Comparison of ENCODE assay signal across 1 cellular context in genomic region chr9:91836515-91836914, GRCh38.
TF ChIP-seq lines count a peak whose summit lies in the region.

No MANE protein-coding gene starts in this region.

TF ChIP-seq in GM23338, 12 proteins besides CTCF, POLR2A, EP300 and RAD21 (continued from another document):
- TF ChIP-seq, protein P1, sequence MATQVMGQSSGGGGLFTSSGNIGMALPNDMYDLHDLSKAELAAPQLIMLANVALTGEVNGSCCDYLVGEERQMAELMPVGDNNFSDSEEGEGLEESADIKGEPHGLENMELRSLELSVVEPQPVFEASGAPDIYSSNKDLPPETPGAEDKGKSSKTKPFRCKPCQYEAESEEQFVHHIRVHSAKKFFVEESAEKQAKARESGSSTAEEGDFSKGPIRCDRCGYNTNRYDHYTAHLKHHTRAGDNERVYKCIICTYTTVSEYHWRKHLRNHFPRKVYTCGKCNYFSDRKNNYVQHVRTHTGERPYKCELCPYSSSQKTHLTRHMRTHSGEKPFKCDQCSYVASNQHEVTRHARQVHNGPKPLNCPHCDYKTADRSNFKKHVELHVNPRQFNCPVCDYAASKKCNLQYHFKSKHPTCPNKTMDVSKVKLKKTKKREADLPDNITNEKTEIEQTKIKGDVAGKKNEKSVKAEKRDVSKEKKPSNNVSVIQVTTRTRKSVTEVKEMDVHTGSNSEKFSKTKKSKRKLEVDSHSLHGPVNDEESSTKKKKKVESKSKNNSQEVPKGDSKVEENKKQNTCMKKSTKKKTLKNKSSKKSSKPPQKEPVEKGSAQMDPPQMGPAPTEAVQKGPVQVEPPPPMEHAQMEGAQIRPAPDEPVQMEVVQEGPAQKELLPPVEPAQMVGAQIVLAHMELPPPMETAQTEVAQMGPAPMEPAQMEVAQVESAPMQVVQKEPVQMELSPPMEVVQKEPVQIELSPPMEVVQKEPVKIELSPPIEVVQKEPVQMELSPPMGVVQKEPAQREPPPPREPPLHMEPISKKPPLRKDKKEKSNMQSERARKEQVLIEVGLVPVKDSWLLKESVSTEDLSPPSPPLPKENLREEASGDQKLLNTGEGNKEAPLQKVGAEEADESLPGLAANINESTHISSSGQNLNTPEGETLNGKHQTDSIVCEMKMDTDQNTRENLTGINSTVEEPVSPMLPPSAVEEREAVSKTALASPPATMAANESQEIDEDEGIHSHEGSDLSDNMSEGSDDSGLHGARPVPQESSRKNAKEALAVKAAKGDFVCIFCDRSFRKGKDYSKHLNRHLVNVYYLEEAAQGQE (IDR thresholded peaks at IDR 0.05; ENCODE audit: unreplicated experiment) = no peak
- TF ChIP-seq CREB1 (CRISPR knock-in tag; IDR thresholded peaks at IDR 0.05; ENCODE audit: low read depth) = no peak
- no peak for TF ChIP-seq ZNF462 (CRISPR knock-in tag; IDR thresholded peaks at IDR 0.05)
- TF ChIP-seq ZNF331 (CRISPR knock-in tag; IDR thresholded peaks at IDR 0.05; ENCODE audit: low read depth) = no peak
- TF ChIP-seq POLR2AphosphoS5 (IDR thresholded peaks at IDR 0.05; ENCODE audit: low read depth) = no peak
TF ChIP-seq in GM23338: peak in this region for 0.
